11 cellular contexts compared by ENCODE assay signal in the genomic region with DNA sequence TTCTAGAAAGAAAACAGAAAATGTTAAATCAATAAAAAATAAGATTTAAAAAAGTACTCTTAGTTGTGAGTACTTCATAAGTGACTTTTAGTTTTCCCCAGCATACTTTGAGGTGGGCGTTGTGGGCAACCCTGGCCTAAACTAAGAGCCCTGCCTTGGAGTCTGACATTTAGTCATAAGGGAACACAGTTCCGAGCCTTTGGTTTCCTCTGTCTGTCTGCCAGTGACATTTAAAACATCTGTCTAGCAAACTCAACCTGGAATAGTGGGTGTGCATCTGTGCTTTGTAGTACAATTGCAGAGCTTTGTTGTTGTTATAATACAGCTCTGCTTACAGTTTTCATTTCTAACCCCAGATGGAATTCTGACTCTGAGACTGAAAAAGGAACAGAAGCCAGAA. TPM values are rescaled to one million over a fixed set of nuclear protein-coding genes. Genes with fewer than 3 reads are reported as not detected.
DNase-seq lines count a peak whose midpoint lies in the region; ATAC-seq, FAIRE-seq and TF ChIP-seq lines count a peak whose summit lies in the region.
"Had no signal": no experiment of that assay in that cellular context is flagged by ENCODE, and none has a peak within 500 bp of the region (broad histone marks: within the 10 kb centered on the region; RNA-seq: fewer than 3 reads in every experiment).

No MANE protein-coding gene starts in this region.

- peak; percentile 57 for ATAC-seq in HG02571 (IDR thresholded peaks at IDR 0.05; ENCODE audit: unreplicated experiment)
- ATAC-seq in sciatic nerve: peak; percentile 20
- ATAC-seq: pancreas had no signal

- DNase-seq in GM10266 (ENCODE audit: extremely low spot score): peak; percentile 17
- DNase-seq in activated CD4-positive, alpha-beta T cell treated with anti-CD3 and anti-CD28 coated beads, Interleukin-2, amount 50 U/mL, for 1 hour: peak; percentile 11
- no peak for DNase-seq in sciatic nerve (ENCODE audit: low spot score)
- DNase-seq in HTR-8/SVneo (ENCODE audit: insufficient read length, low spot score): no peak
- DNase-seq in OCI-M2 (lab: John Stamatoyannopoulos, UW; ENCODE audit: unreplicated experiment): no peak
- DNase-seq in frontal cortex (ENCODE audit: low spot score in 2 of 2): no peak
- no peak for DNase-seq in DMS79 (lab: John Stamatoyannopoulos, UW)
- DNase-seq: NCI-H526 treated with DMSO at 0.1 percent for 48 hours, pancreas had no signal

- no peak for FAIRE-seq in HTR-8/SVneo (lab: Jason Lieb, UNC)
- no peak for FAIRE-seq in frontal cortex (lab: Jason Lieb, UNC)
- FAIRE-seq: pancreas had no signal

- no peak for TF ChIP-seq CTCF in GM10266 (IDR thresholded peaks at IDR 0.05; ENCODE audit: control insufficient read depth, insufficient read depth, low read depth, missing control alignments)

- intact Hi-C loops in sciatic nerve (cut with DNase I): no loop called here

RNA-seq across cellular contexts. Expression of a gene that starts 26.1 kb away (rescaled TPM):
- total RNA-seq in sciatic nerve (0.53 TPM), frontal cortex (under 0.01 TPM)
- total RNA-seq: lower leg skin had no signal

Comparison
In these comparisons a context has a peak if more than half of its experiments do, and no peak if none do; other contexts are left out.
1. DNase-seq: peak in GM10266 (single experiment) and activated CD4-positive, alpha-beta T cell treated with anti-CD3 and anti-CD28 coated beads, Interleukin-2, amount 50 U/mL, for 1 hour (single experiment); none in sciatic nerve (single experiment), HTR-8/SVneo (single experiment), OCI-M2 (single experiment), frontal cortex (0 of 2) and DMS79 (single experiment).